In the genomic region with DNA sequence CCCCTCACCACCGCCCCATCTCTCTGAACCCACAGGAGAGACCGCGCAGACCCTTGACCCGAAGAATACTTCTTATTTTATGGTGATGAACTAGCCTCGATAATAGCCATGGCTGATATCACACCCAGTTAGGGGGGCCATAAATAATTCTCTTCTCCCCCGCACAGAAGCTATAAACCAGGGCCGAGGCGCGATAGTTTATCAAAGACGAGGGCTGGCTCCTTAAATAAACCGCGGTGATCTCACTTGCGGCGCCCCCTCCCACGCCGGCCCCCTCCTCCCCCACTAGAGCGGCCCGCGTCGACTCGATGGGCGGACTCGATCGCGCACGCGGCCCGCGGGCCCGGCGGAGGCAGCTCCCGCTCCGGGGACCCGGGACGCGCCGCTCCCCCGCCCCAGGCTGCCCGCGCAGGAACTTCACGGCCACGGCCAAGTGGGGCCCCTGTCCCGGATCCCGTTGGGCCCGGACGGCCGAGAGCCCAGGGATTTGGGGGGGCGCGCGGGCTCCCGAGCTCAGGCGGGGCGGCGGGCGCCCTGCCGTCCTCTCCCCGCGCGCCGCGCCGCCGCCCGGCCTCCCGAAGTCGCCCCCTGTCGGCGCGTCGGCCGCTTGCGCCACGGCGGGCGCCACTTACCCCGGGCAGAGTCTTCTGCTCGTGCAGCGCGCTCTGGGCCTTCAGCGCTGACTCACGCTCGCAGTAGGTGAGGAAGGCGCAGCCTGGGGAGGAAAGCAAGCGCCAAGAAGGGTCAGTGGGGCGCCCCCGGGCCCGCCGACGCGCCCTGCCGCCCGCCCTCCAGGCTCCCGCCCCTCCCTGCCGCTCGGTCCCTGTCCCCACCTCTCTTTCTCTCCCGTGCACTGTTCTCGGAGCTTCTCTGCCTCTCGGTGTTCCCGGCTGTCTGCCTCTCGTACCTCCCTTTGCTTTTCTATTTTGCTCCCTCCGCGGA, we compare ENCODE assay signal across 8 cellular contexts.
DNase-seq lines count a peak whose midpoint lies in the region; ATAC-seq and TF ChIP-seq lines count a peak whose summit lies in the region.

No MANE protein-coding gene starts in this region.

- no peaks in the 10 kb centered on the region for H3K36me3 Mint-ChIP-seq in activated T-helper 2 cell treated with anti-CD3 and anti-CD28 coated beads, Interferon-gamma antibody, Interleukin-2, Interleukin-4, amounts not matched to agents 10 μg/mL and 5 μg/mL and 100 μg/mL, durations not matched to agents 14 hours and 24 hours and 36 hours (ENCODE audit: low read depth)

- intact Hi-C loops in activated T-helper 2 cell treated with anti-CD3 and anti-CD28 coated beads, Interferon-gamma antibody, Interleukin-2, Interleukin-4, amounts not matched to agents 10 μg/mL and 5 μg/mL and 100 μg/mL, durations not matched to agents 14 hours and 24 hours and 36 hours (cut with micrococcal nuclease) = loop anchor here (10.0 kb wide), 2 partner anchors 80 to 100 kb away; partner anchors contain the start of gene CELF4
- intact Hi-C loops in upper lobe of right lung (cut with DNase I) = no loop called here

- peaks cover 3% of the 10 kb centered on the region for H3K4me1 ChIP-seq in upper lobe of right lung

- H3K27me3 ChIP-seq in H7 (ENCODE audit: control insufficient read depth, insufficient read depth, low read length) (peaks cover 32% of the 10 kb centered on the region), upper lobe of right lung (peaks cover 60% of the 10 kb centered on the region)

- no peaks in the 10 kb centered on the region for H3K9me3 Mint-ChIP-seq in activated T-helper 2 cell treated with anti-CD3 and anti-CD28 coated beads, Interferon-gamma antibody, Interleukin-2, Interleukin-4, amounts not matched to agents 10 μg/mL and 5 μg/mL and 100 μg/mL, durations not matched to agents 14 hours and 24 hours and 36 hours

- no peak overlapping the region for H3K4me3 Mint-ChIP-seq in activated T-helper 2 cell treated with anti-CD3 and anti-CD28 coated beads, Interferon-gamma antibody, Interleukin-2, Interleukin-4, amounts not matched to agents 10 μg/mL and 5 μg/mL and 100 μg/mL, durations not matched to agents 14 hours and 24 hours and 36 hours (ENCODE audit: low read depth)

- peaks cover 1% of the 10 kb centered on the region for H3K4me1 Mint-ChIP-seq in activated T-helper 2 cell treated with anti-CD3 and anti-CD28 coated beads, Interferon-gamma antibody, Interleukin-2, Interleukin-4, amounts not matched to agents 10 μg/mL and 5 μg/mL and 100 μg/mL, durations not matched to agents 14 hours and 24 hours and 36 hours (ENCODE audit: low read depth)

- DNase-seq in AG08396 (ENCODE audit: low spot score) = peak; percentile 54
- peak; percentile 92 for DNase-seq in H7
- peak; percentile 9 for DNase-seq in activated T-helper 2 cell treated with anti-CD3 and anti-CD28 coated beads, Interferon-gamma antibody, Interleukin-2, Interleukin-4, amounts not matched to agents 10 μg/mL and 5 μg/mL and 100 μg/mL, durations not matched to agents 14 hours and 24 hours and 36 hours (ENCODE audit: low spot score)
- DNase-seq in iPS-NIHi7 (ENCODE audit: extremely low spot score) = peak; percentile 83
- no peak for DNase-seq in upper lobe of right lung
- DNase-seq in hippocampal formation (lab: John Stamatoyannopoulos, UW) = no peak
- DNase-seq in inferior parietal cortex (ENCODE audit: extremely low spot score) = no peak

- H3K27me3 Mint-ChIP-seq in activated T-helper 2 cell treated with anti-CD3 and anti-CD28 coated beads, Interferon-gamma antibody, Interleukin-2, Interleukin-4, amounts not matched to agents 10 μg/mL and 5 μg/mL and 100 μg/mL, durations not matched to agents 14 hours and 24 hours and 36 hours (ENCODE audit: low read depth) = peaks cover 47% of the 10 kb centered on the region

- no peak overlapping the region for H3K27ac ChIP-seq in upper lobe of right lung

- no peaks in the 10 kb centered on the region for H3K36me3 ChIP-seq in H7 (replicated peaks; ENCODE audit: control insufficient read depth, insufficient read depth, low read length)
- no peaks in the 10 kb centered on the region for H3K36me3 ChIP-seq in upper lobe of right lung

- H3K4me3 ChIP-seq in H7 (ENCODE audit: insufficient read depth, low read depth, low read length) (peak overlapping the region; percentile 53), upper lobe of right lung (no peak overlapping the region)

- no peaks in the 10 kb centered on the region for H3K9me3 ChIP-seq in upper lobe of right lung

- TF ChIP-seq CTCF in upper lobe of right lung (IDR thresholded peaks at IDR 0.05) = peak; percentile 28

- ATAC-seq in upper lobe of right lung = peak; percentile 72
- no peak for ATAC-seq in GM19463 (IDR thresholded peaks at IDR 0.05; ENCODE audit: unreplicated experiment)

- no peak overlapping the region for H3K27ac Mint-ChIP-seq in activated T-helper 2 cell treated with anti-CD3 and anti-CD28 coated beads, Interferon-gamma antibody, Interleukin-2, Interleukin-4, amounts not matched to agents 10 μg/mL and 5 μg/mL and 100 μg/mL, durations not matched to agents 14 hours and 24 hours and 36 hours

Comparison
In these comparisons a context has a peak if more than half of its experiments do, and no peak if none do; other contexts are left out.
1. DNase-seq: peak in AG08396 (single experiment), H7 (single experiment), activated T-helper 2 cell treated with anti-CD3 and anti-CD28 coated beads, Interferon-gamma antibody, Interleukin-2, Interleukin-4, amounts not matched to agents 10 μg/mL and 5 μg/mL and 100 μg/mL, durations not matched to agents 14 hours and 24 hours and 36 hours (single experiment) and iPS-NIHi7 (single experiment); none in upper lobe of right lung (single experiment), hippocampal formation (0 of 2) and inferior parietal cortex (single experiment).